ENCODE assay signal across 7 cellular contexts in the genomic region with DNA sequence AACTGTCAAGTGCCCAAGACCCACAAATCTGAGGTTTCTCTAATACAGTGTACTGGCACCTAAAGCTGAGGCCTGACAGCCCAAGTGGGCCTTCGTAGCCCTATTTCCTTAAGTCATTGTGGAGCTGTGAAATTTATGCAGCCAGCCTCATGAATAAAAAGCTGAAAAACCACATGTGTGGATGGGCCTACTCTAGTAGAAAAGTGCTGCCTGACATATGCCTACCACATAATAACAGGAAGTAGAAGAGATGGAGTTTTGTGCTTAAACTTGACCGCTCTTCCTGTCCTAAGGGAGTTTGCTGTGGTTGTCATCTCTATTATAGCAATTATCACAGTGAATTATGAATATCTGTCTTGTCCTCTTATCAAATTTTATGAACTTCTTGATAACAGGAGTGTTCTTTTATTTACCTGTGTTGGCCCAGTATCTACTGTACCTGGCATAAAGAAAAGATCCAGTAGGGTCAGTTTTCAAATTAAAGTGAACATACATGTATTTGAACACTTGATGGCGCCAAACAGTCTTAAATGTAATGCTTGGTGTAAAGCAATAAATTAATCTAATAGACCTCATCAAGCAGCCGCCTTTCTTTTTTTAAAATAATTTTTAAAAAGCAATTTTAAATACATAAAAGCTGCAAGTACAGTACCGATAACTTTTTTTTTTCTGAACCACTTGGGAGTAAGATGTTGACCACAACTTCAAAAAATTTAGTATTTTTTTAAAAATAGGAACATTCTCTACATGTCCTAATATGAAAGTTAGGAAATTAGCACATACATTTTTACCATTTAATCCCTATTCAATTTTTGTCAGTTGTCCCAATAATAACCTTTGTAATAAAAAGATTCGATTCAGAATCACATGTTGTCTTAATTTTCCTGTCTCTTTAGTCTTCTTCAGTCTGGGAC. TPM values are rescaled to one million over a fixed set of nuclear protein-coding genes. Genes with fewer than 3 reads are reported as not detected.
A peak's percentile ranks its signal among the peaks of the same experiment; 100 is the strongest.
DNase-seq lines count a peak whose midpoint lies in the region; ATAC-seq and TF ChIP-seq lines count a peak whose summit lies in the region.

No MANE protein-coding gene starts in this region.

- H3K9ac ChIP-seq in fibroblast of lung (ENCODE audit: insufficient read depth, low read length) (no peak overlapping the region), parathyroid adenoma (no peak overlapping the region)

- H2AFZ ChIP-seq in fibroblast of lung (ENCODE audit: low read length) (no peak overlapping the region), parathyroid adenoma (no peak overlapping the region)

- H3K27ac ChIP-seq in fibroblast of lung (ENCODE audit: insufficient read depth, low read length), result no peak overlapping the region
- no peak overlapping the region for H3K27ac ChIP-seq in parathyroid adenoma

- H3K4me2 ChIP-seq in fibroblast of lung (ENCODE audit: extremely low read depth, insufficient read depth, low read length), result no peak overlapping the region
- H3K4me2 ChIP-seq in parathyroid adenoma (ENCODE audit: low read length), result no peak overlapping the region

- no peaks in the 10 kb centered on the region for H3K79me2 ChIP-seq in fibroblast of lung (ENCODE audit: control insufficient read depth, insufficient read depth, low read length)
- H3K79me2 ChIP-seq in parathyroid adenoma, result no peaks in the 10 kb centered on the region

- H3K27me3 ChIP-seq in GM06990 (replicated peaks; ENCODE audit: control insufficient read depth, insufficient read depth, low read length), result no peaks in the 10 kb centered on the region
- H3K27me3 ChIP-seq in fibroblast of lung (ENCODE audit: control insufficient read depth, insufficient read depth, low read length), result no peaks in the 10 kb centered on the region
- no peaks in the 10 kb centered on the region for H3K27me3 ChIP-seq in parathyroid adenoma (ENCODE audit: control insufficient read depth, insufficient read depth, low read length)

- no peaks in the 10 kb centered on the region for H4K20me1 ChIP-seq in fibroblast of lung (ENCODE audit: control insufficient read depth, extremely low read depth, insufficient read depth, low read length)

- H3K4me3 ChIP-seq in GM06990 (replicated peaks; ENCODE audit: low read depth, low read length) (no peak overlapping the region), fibroblast of lung (replicated peaks in 1 of 4; ENCODE audit: control extremely low read depth in 1 of 4, insufficient read depth in 1 of 4, low read depth in 3 of 4, low read length in 4 of 4) (no peak overlapping the region), parathyroid adenoma (ENCODE audit: low read depth, low read length) (no peak overlapping the region)

- H3K36me3 ChIP-seq in GM06990 (ENCODE audit: control insufficient read depth, insufficient read depth, low read length) (no peaks in the 10 kb centered on the region), fibroblast of lung (ENCODE audit: control insufficient read depth, insufficient read depth, low read length) (no peaks in the 10 kb centered on the region), parathyroid adenoma (ENCODE audit: control insufficient read depth, insufficient read depth, low read length) (no peaks in the 10 kb centered on the region)

- ATAC-seq in GM21717 (IDR thresholded peaks at IDR 0.05; ENCODE audit: unreplicated experiment) (peak; percentile 64), HG02852 (IDR thresholded peaks at IDR 0.05; ENCODE audit: unreplicated experiment) (no peak)

- DNase-seq in GM06990 (ENCODE audit: extremely low read depth, insufficient read length), result no peak
- peak; percentile 56 for DNase-seq in LoVo (ENCODE audit: low spot score)
- peak; percentile 54 for DNase-seq in RPMI7951 (ENCODE audit: low read depth)
- peak; percentile 39 to 71 for DNase-seq in fibroblast of lung (ENCODE audit: low read depth in 2 of 2)

- no peaks in the 10 kb centered on the region for H3K9me3 ChIP-seq in fibroblast of lung (ENCODE audit: control insufficient read depth, insufficient read depth, low read depth, low read length)
- H3K9me3 ChIP-seq in parathyroid adenoma (ENCODE audit: control insufficient read depth, low read length), result no peaks in the 10 kb centered on the region

- TF ChIP-seq CTCF in GM06990 (IDR thresholded peaks at IDR 0.05; ENCODE audit: insufficient read depth, low read length, poor library complexity, severe bottlenecking) (peak; percentile 51), fibroblast of lung (conservative IDR thresholded peaks at IDR 0.05 in 1 of 2, IDR thresholded peaks at IDR 0.05 in 1 of 2; ENCODE audit: low read depth in 1 of 2, low read length in 2 of 2) (peak; percentile 21 to 40), parathyroid adenoma (IDR thresholded peaks at IDR 0.05) (peak; percentile 31)

- H3K4me1 ChIP-seq in fibroblast of lung (ENCODE audit: control insufficient read depth, extremely low read depth, insufficient read depth, low read length) (no peaks in the 10 kb centered on the region), parathyroid adenoma (no peaks in the 10 kb centered on the region)

RNA-seq across cellular contexts. Expression of a gene that starts 51.0 kb away (rescaled TPM):
- 21.0 and 51.2 TPM in 2 replicates for total RNA-seq in RPMI7951 (2014; rRNA removed; shearing (Covaris generic))
- total RNA-seq in fibroblast of lung, result 29.0 and 32.9 TPM in 2 replicates
- polyA plus RNA-seq in fibroblast of lung, result 22.8 and 31.0 TPM in 2 replicates
- 11.1 and 15.7 TPM in 2 replicates for polyA plus RNA-seq in fibroblast of lung (2012)
- polyA minus RNA-seq in fibroblast of lung (ENCODE audit: low replicate concordance), result 4.6 and 15.7 TPM in 2 replicates

RNA-seq across cellular contexts. Expression of a gene that starts 53.3 kb away (rescaled TPM):
- total RNA-seq in RPMI7951 (2014; rRNA removed; shearing (Covaris generic)), result not detected in 2 replicates
- 0.17 TPM in 1 of 2 replicates, not detected in the other for total RNA-seq in fibroblast of lung
- polyA plus RNA-seq in fibroblast of lung, result 0.11 TPM in 1 of 2 replicates, not detected in the other
- not detected in 2 replicates for polyA plus RNA-seq in fibroblast of lung (2012)
- polyA minus RNA-seq in fibroblast of lung (ENCODE audit: low replicate concordance), result not detected in 2 replicates
